In genomic region chr4:148056879-148057278, GRCh38 we compare ENCODE assay signal across 8 cellular contexts.
DNase-seq lines count a peak whose midpoint lies in the region; ATAC-seq and TF ChIP-seq lines count a peak whose summit lies in the region.

No MANE protein-coding gene starts in this region.

- no peak overlapping the region for H3K27ac Mint-ChIP-seq in H9

- no peak overlapping the region for H2AK5ac ChIP-seq in H9 (ENCODE audit: insufficient read length, low read length)

- H3K9me3 ChIP-seq in H9 (ENCODE audit: control insufficient read depth, low read depth, low read length) (no peaks in the 10 kb centered on the region), MG63 (no peaks in the 10 kb centered on the region)

- H3K9me3 Mint-ChIP-seq in H9: no peaks in the 10 kb centered on the region

- H3K79me1 ChIP-seq in H9 (ENCODE audit: insufficient read depth, low read depth, low read length, poor library complexity, severe bottlenecking): no peaks in the 10 kb centered on the region

- no peak overlapping the region for H3K4me2 ChIP-seq in H9 (ENCODE audit: insufficient read depth, insufficient read length, low read length)

- H3K27me3 ChIP-seq in H9 (ENCODE audit: insufficient read depth, low read length) (no peaks in the 10 kb centered on the region), MG63 (no peaks in the 10 kb centered on the region)

- H4K5ac ChIP-seq in H9 (ENCODE audit: insufficient read length, low read depth, low read length): no peak overlapping the region

- H3K4me3 ChIP-seq in MG63: no peak overlapping the region

- no peak overlapping the region for H3K14ac ChIP-seq in H9 (ENCODE audit: insufficient read depth, low read length)

- H2BK12ac ChIP-seq in H9 (ENCODE audit: insufficient read length, low read depth, low read length): no peak overlapping the region

- H3K79me2 ChIP-seq in H9 (ENCODE audit: insufficient read depth, low read length): no peaks in the 10 kb centered on the region

- no peaks in the 10 kb centered on the region for H4K20me1 ChIP-seq in H9 (ENCODE audit: control insufficient read depth, insufficient read depth, insufficient read length)

- H3K4me1 Mint-ChIP-seq in H9: peaks cover 27 to 32% of the 10 kb centered on the region in 2 experiments

- H2BK120ac ChIP-seq in H9 (ENCODE audit: low read depth, low read length, poor library complexity, severe bottlenecking): no peak overlapping the region

- H3T11ph ChIP-seq in H9 (ENCODE audit: low read length): no peak overlapping the region

- no peak overlapping the region for H4K91ac ChIP-seq in H9 (ENCODE audit: insufficient read length, low read depth, low read length)

- H3K23ac ChIP-seq in H9 (ENCODE audit: insufficient read length, low read depth, low read length): no peak overlapping the region

- peak; percentile 64 for DNase-seq in H9
- peak; percentile 58 for DNase-seq in MG63
- peak; percentile 75 for DNase-seq in activated CD4-positive, alpha-beta T cell treated with anti-CD3 and anti-CD28 coated beads for 48 hours
- peak; percentile 19 for DNase-seq in effector CD4-positive, alpha-beta T cell
- peak; percentile 36 for DNase-seq in omental fat pad (ENCODE audit: low spot score)
- DNase-seq in NCI-H82 treated with DMSO at 0.1 percent for 48 hours (lab: John Stamatoyannopoulos, UW; ENCODE audit: unreplicated experiment): no peak
- no peak for DNase-seq in NCI-H526 treated with DMSO at 0.1 percent for 48 hours (lab: John Stamatoyannopoulos, UW)

- H3K56ac ChIP-seq in H9 (ENCODE audit: insufficient read length, low read depth, low read length): no peak overlapping the region

- no peak overlapping the region for H2BK5ac ChIP-seq in H9 (ENCODE audit: insufficient read length, low read length)

- H3K36me3 ChIP-seq in MG63: no peaks in the 10 kb centered on the region

- no peak overlapping the region for H2BK15ac ChIP-seq in H9 (ENCODE audit: low read depth, low read length)

- no peak overlapping the region for H3K27ac ChIP-seq in H9 (ENCODE audit: insufficient read length, low read depth, low read length)

- no peak overlapping the region for H3K9ac ChIP-seq in H9 (ENCODE audit: extremely low read depth, insufficient read length, low read length)

- no CpG with 5 or more reads among the region's 6 CpGs for WGBS in H9 (ENCODE audit: extremely low coverage, insufficient read length, low lambda C conversion rate)

- no peak overlapping the region for H3K18ac ChIP-seq in H9 (ENCODE audit: insufficient read length, low read depth, low read length)

- no peak overlapping the region for H2AFZ ChIP-seq in H9 (ENCODE audit: low read length)

- H2BK20ac ChIP-seq in H9 (ENCODE audit: low read depth, low read length, poor library complexity, severe bottlenecking): no peak overlapping the region

- H3K36me3 Mint-ChIP-seq in H9 (ENCODE audit: insufficient read depth in 1 of 3, low read depth in 3 of 3): no peaks in the 10 kb centered on the region

- H3K4me3 Mint-ChIP-seq in H9: no peak overlapping the region

- no peaks in the 10 kb centered on the region for H3K27me3 Mint-ChIP-seq in H9 (ENCODE audit: low read depth)

- H4K8ac ChIP-seq in H9 (replicated peaks; ENCODE audit: insufficient read length, low read depth, low read length): no peak overlapping the region

- H3K4ac ChIP-seq in H9 (ENCODE audit: low read depth, low read length): no peak overlapping the region

- TF ChIP-seq CTCF in GM12872 (IDR thresholded peaks at IDR 0.05; ENCODE audit: insufficient read depth, low read depth, low read length) (peak; percentile 83), H9 (conservative IDR thresholded peaks at IDR 0.05) (peak; percentile 63), omental fat pad (IDR thresholded peaks at IDR 0.05) (no peak)

- no peaks in the 10 kb centered on the region for H3K23me2 ChIP-seq in H9 (ENCODE audit: insufficient read length, low read depth, low read length, poor library complexity, severe bottlenecking)

- H3K4me1 ChIP-seq in H9 (ENCODE audit: insufficient read depth, low read length): peaks cover 5% of the 10 kb centered on the region; the same call in 1 of the 2 replicates

- peak; percentile 67 for ATAC-seq in omental fat pad (ENCODE audit: low FRiP score)

Comparison
In these comparisons a context has a peak if more than half of its experiments do, and no peak if none do; other contexts are left out.
1. CTCF ChIP-seq: peak in GM12872 (single experiment) and H9 (single experiment); none in omental fat pad (0 of 3).
2. DNase-seq: peak in H9 (single experiment), MG63 (single experiment), activated CD4-positive, alpha-beta T cell treated with anti-CD3 and anti-CD28 coated beads for 48 hours (single experiment), effector CD4-positive, alpha-beta T cell (single experiment) and omental fat pad (single experiment); none in NCI-H82 treated with DMSO at 0.1 percent for 48 hours (single experiment) and NCI-H526 treated with DMSO at 0.1 percent for 48 hours (single experiment).